Comparison of ENCODE assay signal across 8 cellular contexts in the genomic region with DNA sequence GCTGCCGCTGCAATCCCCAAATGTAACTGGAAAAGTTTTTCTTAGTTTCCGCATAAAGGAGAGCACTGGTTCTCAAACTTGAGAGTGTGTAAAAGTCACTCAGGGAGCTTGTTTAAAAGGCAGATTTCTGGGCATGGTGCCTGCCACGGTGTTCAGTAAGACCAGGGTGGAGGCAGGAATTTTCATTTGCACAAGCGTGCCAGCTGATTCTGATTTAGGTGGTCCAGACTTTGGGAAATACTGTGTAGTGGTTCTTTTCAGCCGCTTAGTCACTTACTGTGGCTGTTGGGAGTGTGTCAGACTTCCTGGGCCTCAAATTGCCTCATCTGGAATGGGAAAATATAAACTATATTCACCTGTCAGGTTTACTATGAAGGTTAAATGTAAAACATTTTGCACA. TPM values are rescaled to one million over a fixed set of nuclear protein-coding genes. Genes with fewer than 3 reads are reported as not detected.
DNase-seq lines count a peak whose midpoint lies in the region; ATAC-seq, FAIRE-seq and TF ChIP-seq lines count a peak whose summit lies in the region.

No MANE protein-coding gene starts in this region.

- peaks cover 7% of the 10 kb centered on the region for H3K9me3 Mint-ChIP-seq in astrocyte (ENCODE audit: unreplicated experiment)

- H3K27ac ChIP-seq in heart right ventricle: peak overlapping the region in 1 of 10 donors; percentile 59
- H3K27ac ChIP-seq in astrocyte (ENCODE audit: low read depth, low read length): peak overlapping the region; percentile 77
- H3K27ac ChIP-seq in aorta (ENCODE audit: low read depth in 1 of 2, low read length in 2 of 2): peak overlapping the region; percentile 2 to 29

- H3K36me3 ChIP-seq in heart right ventricle (peaks cover 0 to 4% (median 0%) of the 10 kb centered on the region in 9 donors), astrocyte (ENCODE audit: insufficient read depth, low read length) (no peaks in the 10 kb centered on the region), aorta (ENCODE audit: control insufficient read depth in 1 of 2, insufficient read depth in 2 of 2, low read length in 1 of 2) (no peaks in the 10 kb centered on the region)

- ATAC-seq in heart right ventricle (no peak), Right ventricle myocardium superior (ENCODE audit: poor library complexity) (no peak), aorta (ENCODE audit: low FRiP score) (no peak), HG03108 (IDR thresholded peaks at IDR 0.05; ENCODE audit: unreplicated experiment) (no peak)

- no peaks in the 10 kb centered on the region for H3K9me3 ChIP-seq in heart right ventricle
- H3K9me3 ChIP-seq in astrocyte (ENCODE audit: insufficient read depth, low read depth, low read length): no peaks in the 10 kb centered on the region
- no peaks in the 10 kb centered on the region for H3K9me3 ChIP-seq in aorta (ENCODE audit: control insufficient read depth, low read length)

- peaks cover 8% of the 10 kb centered on the region for H3K36me3 Mint-ChIP-seq in astrocyte (ENCODE audit: low read depth, unreplicated experiment)

- no peak for DNase-seq in heart right ventricle
- DNase-seq in Right ventricle myocardium superior: no peak
- DNase-seq in astrocyte (ENCODE audit: low read depth): peak; percentile 66
- no peak for DNase-seq in lower leg skin (ENCODE audit: low spot score in 2 of 2)
- no peak for DNase-seq in aorta
- DNase-seq in anterior cingulate cortex (lab: John Stamatoyannopoulos, UW): no peak
- no peak for DNase-seq in cerebellum (ENCODE audit: low spot score)

- no peak for TF ChIP-seq CTCF in heart right ventricle (IDR thresholded peaks at IDR 0.05)
- TF ChIP-seq CTCF in astrocyte (IDR thresholded peaks at IDR 0.05; ENCODE audit: insufficient read depth, low read depth, low read length): no peak
- no peak for TF ChIP-seq CTCF in lower leg skin (IDR thresholded peaks at IDR 0.05)

- H3K4me3 ChIP-seq in heart right ventricle: peak overlapping the region in 9 of 10 donors; percentile 62 to 98 (median 85)
- H3K4me3 ChIP-seq in astrocyte (ENCODE audit: insufficient read depth, low read depth, low read length): peak overlapping the region; percentile 97
- peak overlapping the region; percentile 52 for H3K4me3 ChIP-seq in lower leg skin (ENCODE audit: low read depth, poor library complexity, severe bottlenecking)
- peak overlapping the region; percentile 39 to 72 for H3K4me3 ChIP-seq in aorta (ENCODE audit: low read length in 2 of 2)

- H3K27me3 ChIP-seq in heart right ventricle: peaks cover 0 to under 1% (median 0%) of the 10 kb centered on the region in 7 donors
- H3K27me3 ChIP-seq in astrocyte (ENCODE audit: insufficient read depth, low read length): no peaks in the 10 kb centered on the region
- no peaks in the 10 kb centered on the region for H3K27me3 ChIP-seq in aorta (ENCODE audit: control insufficient read depth in 1 of 2, insufficient read depth in 2 of 2, low read length in 1 of 2)

- peaks cover 18% of the 10 kb centered on the region for H3K4me1 Mint-ChIP-seq in astrocyte (ENCODE audit: low read depth, unreplicated experiment)

- peak overlapping the region; percentile 97 for H3K4me2 ChIP-seq in astrocyte (ENCODE audit: low read length)

- 42 to 46% methylated on average over 5 of the region's 5 CpGs for WGBS in heart right ventricle, 2 donors
- 26 to 30% methylated on average over 5 of the region's 5 CpGs for WGBS in lower leg skin, 2 donors
- 6 to 9% methylated on average over 5 of the region's 5 CpGs for WGBS in aorta, 2 donors

- H4K20me1 ChIP-seq in astrocyte (ENCODE audit: insufficient read depth, low read length): peaks cover 28% of the 10 kb centered on the region

- H3K27ac Mint-ChIP-seq in astrocyte (ENCODE audit: unreplicated experiment): peak overlapping the region; percentile 86

- FAIRE-seq in astrocyte (lab: Jason Lieb, UNC): peak; percentile 55

- H2AFZ ChIP-seq in astrocyte (ENCODE audit: low read depth, low read length): peak overlapping the region; percentile 99

- intact Hi-C loops in heart right ventricle (cut with DNase I) (loop anchor here in 3 of 10 donors (2.0 to 10.0 kb wide), 3 partner anchors 92 to 94 kb away; no protein-coding TSS in a partner anchor), Right ventricle myocardium superior (cut with DNase I) (no loop called here), lower leg skin (cut with DNase I; ENCODE audit: low total_unique reads) (no loop called here), aorta (cut with DNase I) (no loop called here)

- peak overlapping the region; percentile 94 for H3K4me3 Mint-ChIP-seq in astrocyte (ENCODE audit: unreplicated experiment)

- peaks cover 43% of the 10 kb centered on the region for H3K79me2 ChIP-seq in astrocyte (ENCODE audit: insufficient read depth, low read length)

- H3K9ac ChIP-seq in astrocyte (ENCODE audit: low read length): peak overlapping the region; percentile 86

- no peaks in the 10 kb centered on the region for H3K27me3 Mint-ChIP-seq in astrocyte (ENCODE audit: low read depth, unreplicated experiment)

- H3K4me1 ChIP-seq in heart right ventricle (peaks cover 0 to 18% (median 15%) of the 10 kb centered on the region in 9 donors), astrocyte (ENCODE audit: insufficient read depth, low read length) (peaks cover 26% of the 10 kb centered on the region), aorta (ENCODE audit: control insufficient read depth in 1 of 2, insufficient read depth in 2 of 2, low read length in 2 of 2) (peaks cover 0 to 4% of the 10 kb centered on the region in 2 donors)

- no peak for TF ChIP-seq POLR2A in lower leg skin (IDR thresholded peaks at IDR 0.05)

RNA-seq across cellular contexts. Expression of a gene that starts 0.8 kb away (rescaled TPM):
- total RNA-seq in heart right ventricle (1 to 10 TPM; 1.6 to 6.8 (median 2.4) TPM), Right ventricle myocardium superior (0.89 TPM), astrocyte (42.7 and 52.4 TPM in 2 replicates), lower leg skin (1 to 10 TPM; 2.2 to 6.9 (median 5.3) TPM), aorta (10 to 100 TPM; 50.7 to 86.8 TPM), cerebellum (27.7 TPM)
- polyA plus RNA-seq in heart right ventricle (1 to 10 TPM; 1.7 to 2.0 TPM), aorta (10 to 100 TPM in 1 of 2 donors, 1 to 10 TPM in 1; 6.9 to 10.5 TPM)
